16 cellular contexts compared by ENCODE assay signal in the genomic region with DNA sequence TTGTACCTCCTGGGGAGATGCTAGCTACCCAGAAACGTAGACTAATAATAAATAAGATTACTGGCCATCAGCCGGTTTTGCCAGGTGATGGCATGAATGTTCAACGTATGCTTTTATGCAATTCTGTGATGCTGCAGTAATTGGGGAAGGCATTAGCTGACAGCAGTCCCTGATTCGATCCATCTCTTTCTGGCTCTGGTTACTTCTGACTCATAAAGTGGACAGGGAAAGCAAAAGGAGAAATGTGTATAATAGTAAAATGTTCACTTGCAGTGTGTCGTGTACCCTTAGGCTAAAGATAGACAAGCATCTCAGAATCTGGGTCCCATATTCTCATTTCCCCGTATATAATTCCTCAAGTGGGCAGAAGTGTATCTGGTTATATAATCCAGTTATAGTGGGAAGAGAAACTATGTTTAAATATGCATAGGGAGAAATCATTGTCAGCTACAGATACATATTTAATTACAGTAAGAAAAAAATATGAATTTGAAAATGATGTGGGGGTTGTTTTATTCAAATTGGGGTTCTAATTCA. TPM values are rescaled to one million over a fixed set of nuclear protein-coding genes. Genes with fewer than 3 reads are reported as not detected.
DNase-seq lines count a peak whose midpoint lies in the region; ATAC-seq and TF ChIP-seq lines count a peak whose summit lies in the region.
"Had no signal": no experiment of that assay in that cellular context is flagged by ENCODE, and none has a peak within 500 bp of the region (broad histone marks: within the 10 kb centered on the region; RNA-seq: fewer than 3 reads in every experiment).

No MANE protein-coding gene starts in this region.

- H2BK120ac ChIP-seq in mesenchymal stem cell (ENCODE audit: low read depth, low read length) = no peak overlapping the region

- H3K4ac ChIP-seq in mesenchymal stem cell (ENCODE audit: low read depth in 1 of 2, low read length in 2 of 2) = no peak overlapping the region

- no peaks in the 10 kb centered on the region for H3K79me1 ChIP-seq in mesenchymal stem cell (replicated peaks; ENCODE audit: low read length, poor library complexity, severe bottlenecking)

- H3K4me2 ChIP-seq in SK-N-SH (peak overlapping the region; percentile 61), mesenchymal stem cell (ENCODE audit: low read length, poor library complexity, severe bottlenecking) (no peak overlapping the region)
- H3K4me2 ChIP-seq: BLaER1 had no signal

- TF ChIP-seq CTCF in SK-N-SH (IDR thresholded peaks at IDR 0.05) (no peak), prostate gland (IDR thresholded peaks at IDR 0.05) (no peak)

- H3K27me3 ChIP-seq in SK-N-SH (ENCODE audit: insufficient read depth) (no peaks in the 10 kb centered on the region), mesenchymal stem cell (ENCODE audit: control insufficient read depth in 1 of 2, insufficient read depth in 1 of 2, low read length in 2 of 2) (no peaks in the 10 kb centered on the region), prostate gland (replicated peaks; ENCODE audit: insufficient read depth) (no peaks in the 10 kb centered on the region)
- H3K27me3 ChIP-seq: BLaER1 had no signal

- H3K36me3 ChIP-seq in SK-N-SH (replicated peaks in 1 of 2; ENCODE audit: control insufficient read depth in 1 of 2, insufficient read depth in 2 of 2, low read length in 1 of 2) = no peaks in the 10 kb centered on the region
- H3K36me3 ChIP-seq in mesenchymal stem cell (ENCODE audit: control insufficient read depth in 1 of 2, insufficient read depth in 2 of 2, low read depth in 1 of 2, low read length in 2 of 2) = no peaks in the 10 kb centered on the region
- no peaks in the 10 kb centered on the region for H3K36me3 ChIP-seq in prostate gland
- H3K36me3 ChIP-seq: BLaER1 had no signal

- H2BK5ac ChIP-seq in mesenchymal stem cell (ENCODE audit: low read depth, low read length, poor library complexity, severe bottlenecking) = no peak overlapping the region

- H3K23ac ChIP-seq in mesenchymal stem cell (ENCODE audit: low read length in 2 of 2) = no peak overlapping the region

- no peak overlapping the region for H4K8ac ChIP-seq in mesenchymal stem cell (ENCODE audit: low read length)

- H3K79me2 ChIP-seq in SK-N-SH (ENCODE audit: insufficient read depth) = peaks cover 20% of the 10 kb centered on the region

- ATAC-seq in HG03095 (IDR thresholded peaks at IDR 0.05; ENCODE audit: unreplicated experiment) = no peak

- TF ChIP-seq RAD21 in SK-N-SH (IDR thresholded peaks at IDR 0.05; ENCODE audit: low read length) = no peak

- TF ChIP-seq POLR2A in prostate gland (IDR thresholded peaks at IDR 0.05) = no peak

- TF ChIP-seq EP300 in SK-N-SH (IDR thresholded peaks at IDR 0.05; ENCODE audit: borderline replicate concordance in 1 of 2, low read depth in 1 of 2, low read length in 1 of 2) = no peak

- H2AFZ ChIP-seq in SK-N-SH (ENCODE audit: low read depth) (no peak overlapping the region; the same call in 1 of the 2 replicates), mesenchymal stem cell (ENCODE audit: low read depth, low read length) (no peak overlapping the region)
- H2AFZ ChIP-seq: GM23248 had no signal

- no peaks in the 10 kb centered on the region for H3K9me3 ChIP-seq in SK-N-SH
- no peaks in the 10 kb centered on the region for H3K9me3 ChIP-seq in mesenchymal stem cell (ENCODE audit: control insufficient read depth, low read length)
- no peaks in the 10 kb centered on the region for H3K9me3 ChIP-seq in prostate gland

- H3K4me1 ChIP-seq in SK-N-SH (ENCODE audit: control insufficient read depth in 1 of 2, insufficient read depth in 2 of 2, low read depth in 1 of 2, low read length in 1 of 2) = 0 out of 4 replicates have a peak, but pooled peaks cover 0 to 4% of the 10 kb centered on the region in 2 experiments
- H3K4me1 ChIP-seq in mesenchymal stem cell (ENCODE audit: control insufficient read depth, insufficient read depth, low read depth, low read length) = no peaks in the 10 kb centered on the region
- H3K4me1 ChIP-seq in prostate gland (replicated peaks) = no peaks in the 10 kb centered on the region
- H3K4me1 ChIP-seq: BLaER1 had no signal

- peaks cover 3% of the 10 kb centered on the region for H3F3A ChIP-seq in SK-N-SH (replicated peaks; ENCODE audit: insufficient read depth)

- intact Hi-C loops in prostate gland (cut with DNase I) = no loop called here

- POLR2A ChIA-PET in SK-N-SH (lab: Yijun Ruan, JAX) = no interaction called here

- no peak overlapping the region for H3K4me3 ChIP-seq in SK-N-SH (ENCODE audit: low read depth in 2 of 2, low read length in 1 of 2)
- H3K4me3 ChIP-seq in mesenchymal stem cell (ENCODE audit: insufficient read depth in 1 of 2, low read depth in 1 of 2, low read length in 2 of 2) = no peak overlapping the region
- H3K4me3 ChIP-seq in prostate gland = no peak overlapping the region
- H3K4me3 ChIP-seq: BLaER1, GM23248 had no signal

- no peak overlapping the region for H4K91ac ChIP-seq in mesenchymal stem cell (ENCODE audit: low read length)

- 3% methylated on average over 6 of the region's 6 CpGs for WGBS in SK-N-SH (ENCODE audit: low lambda C conversion rate)
- WGBS in mesenchymal stem cell = 81% methylated on average over 5 of the region's 6 CpGs
- 67% methylated on average over 6 of the region's 6 CpGs for WGBS in prostate gland

- H3K9ac ChIP-seq in SK-N-SH (no peak overlapping the region), mesenchymal stem cell (ENCODE audit: low read length) (peak overlapping the region; percentile 24)
- H3K9ac ChIP-seq: BLaER1, GM23248 had no signal

- CTCF ChIA-PET in SK-N-SH (lab: Yijun Ruan, JAX) = no interaction called here

- no peak overlapping the region for H3K14ac ChIP-seq in mesenchymal stem cell (ENCODE audit: low read length in 2 of 2)

- peak; percentile 12 for DNase-seq in AG20443 (ENCODE audit: low spot score)
- no peak for DNase-seq in SK-N-SH
- DNase-seq in dedifferentiated amniotic fluid mesenchymal stem cell (ENCODE audit: extremely low spot score) = peak; percentile 15
- no peak for DNase-seq in mesenchymal stem cell
- DNase-seq in stimulated activated CD4-positive, alpha-beta T cell treated with anti-CD3 and anti-CD28 coated beads, Interleukin-4, amount 100 ng/mL, for 24 hours = no peak
- DNase-seq in NCI-H146 treated with DMSO at 0.1 percent for 48 hours (lab: John Stamatoyannopoulos, UW; ENCODE audit: unreplicated experiment) = no peak
- no peak for DNase-seq in prostate gland (ENCODE audit: low spot score)
- DNase-seq: AML-193; CD4-positive, CD25-positive, alpha-beta regulatory T cell; DMS53; GF-D8; GM23248; H7 had no signal

- no peak overlapping the region for H3K18ac ChIP-seq in mesenchymal stem cell (ENCODE audit: low read depth in 1 of 2, low read length in 2 of 2)

- H2AK5ac ChIP-seq in mesenchymal stem cell (ENCODE audit: low read length, severe bottlenecking) = no peak overlapping the region

- H2BK15ac ChIP-seq in mesenchymal stem cell (ENCODE audit: low read depth, poor library complexity, severe bottlenecking) = no peak overlapping the region

- no peaks in the 10 kb centered on the region for H4K20me1 ChIP-seq in SK-N-SH (ENCODE audit: insufficient read depth)
- H4K20me1 ChIP-seq: BLaER1 had no signal

- H3K27ac ChIP-seq in SK-N-SH (ENCODE audit: low read depth in 2 of 2, low read length in 1 of 2) (peak overlapping the region in 1 of 2 experiments; percentile 37; a peak in 1 of 4 replicates), mesenchymal stem cell (ENCODE audit: low read length, poor library complexity, severe bottlenecking) (no peak overlapping the region), prostate gland (no peak overlapping the region)
- H3K27ac ChIP-seq: 22Rv1, BLaER1, GM23248 had no signal

- no peaks in the 10 kb centered on the region for H3K9me2 ChIP-seq in SK-N-SH

- no peak overlapping the region for H2BK12ac ChIP-seq in mesenchymal stem cell (ENCODE audit: low read length in 2 of 2)

TF ChIP-seq in SK-N-SH, 30 proteins besides CTCF, POLR2A, EP300 and RAD21:
- TF ChIP-seq FOXJ3 (CRISPR knock-in tag; IDR thresholded peaks at IDR 0.05) = no peak
- no peak for TF ChIP-seq RXRA (IDR thresholded peaks at IDR 0.05; ENCODE audit: borderline replicate concordance, low read depth)
TF ChIP-seq in SK-N-SH: peak in this region for 0.

RNA-seq across cellular contexts. Expression of a gene that starts 40.5 kb away (rescaled TPM):
- polyA plus RNA-seq in SK-N-SH (2012; rRNA removed) = 12.3 and 12.4 TPM in 2 replicates
- 13.5 and 13.9 TPM in 2 replicates for polyA plus RNA-seq in SK-N-SH (2012; cell fraction: cytosol; rRNA removed)
- 8.9 and 11.0 TPM in 2 replicates for polyA plus RNA-seq in SK-N-SH (2012; cell fraction: nucleus; rRNA removed)
- not detected for polyA plus RNA-seq in mesenchymal stem cell (2013, experiment 1 of 2)
- polyA plus RNA-seq in mesenchymal stem cell (2013, experiment 2 of 2) = not detected
- total RNA-seq in prostate gland = 1 to 10 TPM in 1 of 2 donors, under 1 TPM in 1; 0.14 to 1.2 TPM
- total RNA-seq: CD4-positive, CD25-positive, alpha-beta regulatory T cell had no signal

Comparison
In these comparisons a context has a peak if more than half of its experiments do, and no peak if none do; other contexts are left out.
1. DNase-seq: peak in AG20443 (single experiment) and dedifferentiated amniotic fluid mesenchymal stem cell (single experiment); none in SK-N-SH (single experiment), mesenchymal stem cell (single experiment), stimulated activated CD4-positive, alpha-beta T cell treated with anti-CD3 and anti-CD28 coated beads, Interleukin-4, amount 100 ng/mL, for 24 hours (single experiment), NCI-H146 treated with DMSO at 0.1 percent for 48 hours (single experiment) and prostate gland (single experiment).